25 cellular contexts compared by ENCODE assay signal in genomic region chr20:58709013-58709702, GRCh38. TPM values are rescaled to one million over a fixed set of nuclear protein-coding genes. Genes with fewer than 3 reads are reported as not detected.
DNase-seq lines count a peak whose midpoint lies in the region; ATAC-seq, FAIRE-seq and TF ChIP-seq lines count a peak whose summit lies in the region.
"Had no signal": no experiment of that assay in that cellular context is flagged by ENCODE, and none has a peak within 500 bp of the region (broad histone marks: within the 10 kb centered on the region; RNA-seq: fewer than 3 reads in every experiment).

No MANE protein-coding gene starts in this region.

- DNase-seq in activated CD4-positive, alpha-beta T cell treated with anti-CD3 and anti-CD28 coated beads, Interleukin-2, amount 10 ng/mL, durations not matched to agents 7 days and 5 days = peak; percentile 2
- no peak for DNase-seq in activated CD4-positive, alpha-beta T cell treated with anti-CD3 and anti-CD28 coated beads for 36 hours
- peak; percentile 2 for DNase-seq in stimulated activated CD4-positive, alpha-beta T cell treated with anti-CD3 and anti-CD28 coated beads, Interleukin-4, amount 100 ng/mL, for 24 hours
- no peak for DNase-seq in stimulated activated CD4-positive, alpha-beta T cell treated with anti-CD3 and anti-CD28 coated beads, Interleukin-2, amount 100 ng/mL, for 24 hours
- DNase-seq in mucosa of gallbladder (ENCODE audit: low spot score) (peak; percentile 5), RPMI8226 (no peak), kidney (no peak)
- DNase-seq: activated naive CD8-positive, alpha-beta T cell treated with anti-CD3 and anti-CD28 coated beads, Interleukin-2, amount 50 U/mL, for 24 hours; CD8-positive, alpha-beta memory T cell; DMS153; HFFc6; NCI-H1417 treated with DMSO at 0.1 percent for 48 hours; OCI-M1; SHP77 treated with DMSO at 0.1 percent for 48 hours had no signal

- no peak for ATAC-seq in activated CD4-positive, alpha-beta T cell treated with anti-CD3 and anti-CD28 coated beads for 36 hours
- no peak for ATAC-seq in GM21515 (IDR thresholded peaks at IDR 0.05; ENCODE audit: unreplicated experiment)
- ATAC-seq: activated CD4-positive, CD25-positive, alpha-beta regulatory T cell treated with anti-CD3 and anti-CD28 coated beads, Interleukin-2, amount 50 U/mL, for 24 hours; activated naive CD8-positive, alpha-beta T cell treated with anti-CD3 and anti-CD28 coated beads, Interleukin-2, amount 50 U/mL, for 24 hours; naive thymus-derived CD8-positive, alpha-beta T cell had no signal

- no peak overlapping the region for H3K27ac ChIP-seq in kidney (ENCODE audit: low read depth in 2 of 2, low read length in 2 of 2)
- H3K27ac ChIP-seq: parathyroid adenoma, right lobe of liver, upper lobe of left lung had no signal

- H3K9me3 ChIP-seq in kidney (ENCODE audit: control insufficient read depth in 1 of 2, low read length in 2 of 2) = no peaks in the 10 kb centered on the region
- H3K9me3 ChIP-seq: right lobe of liver, upper lobe of left lung had no signal

- no peaks in the 10 kb centered on the region for H3K27me3 Mint-ChIP-seq in activated CD4-positive, alpha-beta T cell treated with anti-CD3 and anti-CD28 coated beads, Interleukin-2, amount 10 ng/mL, durations not matched to agents 7 days and 5 days
- H3K27me3 Mint-ChIP-seq in activated CD4-positive, alpha-beta T cell treated with anti-CD3 and anti-CD28 coated beads for 36 hours = no peaks in the 10 kb centered on the region
- H3K27me3 Mint-ChIP-seq: activated naive CD8-positive, alpha-beta T cell treated with anti-CD3 and anti-CD28 coated beads, Interleukin-2, amount 50 U/mL, for 24 hours; B cell; central memory CD8-positive, alpha-beta T cell; naive thymus-derived CD8-positive, alpha-beta T cell had no signal

- no peak overlapping the region for H3K4me3 ChIP-seq in kidney (ENCODE audit: low read length in 2 of 2)
- H3K4me3 ChIP-seq: right lobe of liver, upper lobe of left lung had no signal

- no peak overlapping the region for H3K4me3 Mint-ChIP-seq in activated CD4-positive, alpha-beta T cell treated with anti-CD3 and anti-CD28 coated beads, Interleukin-2, amount 10 ng/mL, durations not matched to agents 7 days and 5 days
- no peak overlapping the region for H3K4me3 Mint-ChIP-seq in activated CD4-positive, alpha-beta T cell treated with anti-CD3 and anti-CD28 coated beads for 36 hours
- H3K4me3 Mint-ChIP-seq: activated naive CD8-positive, alpha-beta T cell treated with anti-CD3 and anti-CD28 coated beads, Interleukin-2, amount 50 U/mL, for 24 hours; B cell; CD8-positive, alpha-beta memory T cell; central memory CD8-positive, alpha-beta T cell; HFFc6; mesothelial cell of epicardium had no signal

- intact Hi-C loops in activated CD4-positive, alpha-beta T cell treated with anti-CD3 and anti-CD28 coated beads for 36 hours (cut with DNase I, micrococcal nuclease) = no loop called here
- intact Hi-C loops in kidney (cut with DNase I) = no loop called here

- no peaks in the 10 kb centered on the region for H3K9me3 Mint-ChIP-seq in activated CD4-positive, alpha-beta T cell treated with anti-CD3 and anti-CD28 coated beads, Interleukin-2, amount 10 ng/mL, durations not matched to agents 7 days and 5 days
- no peaks in the 10 kb centered on the region for H3K9me3 Mint-ChIP-seq in activated CD4-positive, alpha-beta T cell treated with anti-CD3 and anti-CD28 coated beads for 36 hours (ENCODE audit: low read depth)
- H3K9me3 Mint-ChIP-seq: activated naive CD8-positive, alpha-beta T cell treated with anti-CD3 and anti-CD28 coated beads, Interleukin-2, amount 50 U/mL, for 24 hours; CD8-positive, alpha-beta memory T cell; central memory CD8-positive, alpha-beta T cell; HFFc6; naive thymus-derived CD8-positive, alpha-beta T cell had no signal

- H3K27ac Mint-ChIP-seq in activated CD4-positive, alpha-beta T cell treated with anti-CD3 and anti-CD28 coated beads, Interleukin-2, amount 10 ng/mL, durations not matched to agents 7 days and 5 days = no peak overlapping the region
- no peak overlapping the region for H3K27ac Mint-ChIP-seq in activated CD4-positive, alpha-beta T cell treated with anti-CD3 and anti-CD28 coated beads for 36 hours
- H3K27ac Mint-ChIP-seq: activated naive CD8-positive, alpha-beta T cell treated with anti-CD3 and anti-CD28 coated beads, Interleukin-2, amount 50 U/mL, for 24 hours; B cell; HFFc6; mesothelial cell of epicardium had no signal

- TF ChIP-seq CTCF in kidney (IDR thresholded peaks at IDR 0.05; ENCODE audit: borderline replicate concordance, extremely low read depth, insufficient read depth) = no peak

- H3K4me1 Mint-ChIP-seq in activated CD4-positive, alpha-beta T cell treated with anti-CD3 and anti-CD28 coated beads, Interleukin-2, amount 10 ng/mL, durations not matched to agents 7 days and 5 days = peaks cover 1% of the 10 kb centered on the region
- H3K4me1 Mint-ChIP-seq in activated CD4-positive, alpha-beta T cell treated with anti-CD3 and anti-CD28 coated beads for 36 hours = no peaks in the 10 kb centered on the region
- H3K4me1 Mint-ChIP-seq: activated naive CD8-positive, alpha-beta T cell treated with anti-CD3 and anti-CD28 coated beads, Interleukin-2, amount 50 U/mL, for 24 hours; B cell; CD8-positive, alpha-beta memory T cell; central memory CD8-positive, alpha-beta T cell; mesothelial cell of epicardium had no signal

- H3K36me3 ChIP-seq in kidney (ENCODE audit: control insufficient read depth in 1 of 2, insufficient read depth in 2 of 2, low read length in 2 of 2) = peaks cover 6 to 7% of the 10 kb centered on the region in 2 donors
- H3K36me3 ChIP-seq: right lobe of liver had no signal

- POLR2A ChIA-PET in activated CD4-positive, alpha-beta T cell treated with anti-CD3 and anti-CD28 coated beads, Interleukin-2, amount 10 ng/mL, durations not matched to agents 7 days and 5 days (lab: Charles Lee) = no interaction called here
- POLR2A ChIA-PET in activated CD4-positive, alpha-beta T cell treated with anti-CD3 and anti-CD28 coated beads for 36 hours (lab: Charles Lee) = interaction anchor here (0.6 kb wide), 1 partner anchor 59 kb away, joined by 3 read pairs; no protein-coding TSS in a partner anchor

- peaks cover 2% of the 10 kb centered on the region for H3K36me3 Mint-ChIP-seq in activated CD4-positive, alpha-beta T cell treated with anti-CD3 and anti-CD28 coated beads, Interleukin-2, amount 10 ng/mL, durations not matched to agents 7 days and 5 days (ENCODE audit: low read depth)
- H3K36me3 Mint-ChIP-seq in activated CD4-positive, alpha-beta T cell treated with anti-CD3 and anti-CD28 coated beads for 36 hours (ENCODE audit: low read depth) = peaks cover under 1% of the 10 kb centered on the region

- CTCF ChIA-PET in activated CD4-positive, alpha-beta T cell treated with anti-CD3 and anti-CD28 coated beads, Interleukin-2, amount 10 ng/mL, durations not matched to agents 7 days and 5 days (lab: Charles Lee) = no interaction called here
- CTCF ChIA-PET in activated CD4-positive, alpha-beta T cell treated with anti-CD3 and anti-CD28 coated beads for 36 hours (lab: Charles Lee) = no interaction called here

- no peak for FAIRE-seq in kidney (lab: Jason Lieb, UNC)
- FAIRE-seq: A204.1, GM19239 had no signal

- H3K9ac ChIP-seq in kidney (ENCODE audit: low read length in 2 of 2) = no peak overlapping the region
- H3K9ac ChIP-seq: parathyroid adenoma had no signal

- no peaks in the 10 kb centered on the region for H3K4me1 ChIP-seq in kidney (ENCODE audit: control insufficient read depth in 1 of 2, insufficient read depth in 1 of 2, low read depth in 1 of 2, low read length in 2 of 2)
- H3K4me1 ChIP-seq: parathyroid adenoma, right lobe of liver, upper lobe of left lung had no signal

RNA-seq across cellular contexts. Expression of gene NPEPL1, which starts 16.6 kb away (rescaled TPM):
- total RNA-seq in activated CD4-positive, alpha-beta T cell treated with anti-CD3 and anti-CD28 coated beads, Interleukin-2, amount 10 ng/mL, durations not matched to agents 7 days and 5 days = 10 to 100 TPM; 28.7 to 30.7 TPM
- total RNA-seq in activated CD4-positive, alpha-beta T cell treated with anti-CD3 and anti-CD28 coated beads for 36 hours = 10 to 100 TPM; 13.6 to 15.2 TPM
- 39.1 TPM for total RNA-seq in mucosa of gallbladder
- total RNA-seq in kidney = 60.2 TPM
- polyA plus RNA-seq in kidney (ENCODE audit: insufficient read depth, low read depth, low replicate concordance) = 39.7 TPM

RNA-seq across cellular contexts. Expression of gene STX16, which starts 58.1 kb away (rescaled TPM):
- 100 to 1,000 TPM; 163 to 173 TPM for total RNA-seq in activated CD4-positive, alpha-beta T cell treated with anti-CD3 and anti-CD28 coated beads, Interleukin-2, amount 10 ng/mL, durations not matched to agents 7 days and 5 days
- total RNA-seq in activated CD4-positive, alpha-beta T cell treated with anti-CD3 and anti-CD28 coated beads for 36 hours = 100 to 1,000 TPM; 101 to 110 TPM
- 63.7 TPM for total RNA-seq in mucosa of gallbladder
- 60.7 TPM for total RNA-seq in kidney
- 20.6 TPM for polyA plus RNA-seq in kidney (ENCODE audit: insufficient read depth, low read depth, low replicate concordance)

Comparison
In these comparisons a context has a peak if more than half of its experiments do, and no peak if none do; other contexts are left out.
1. DNase-seq: peak in activated CD4-positive, alpha-beta T cell treated with anti-CD3 and anti-CD28 coated beads, Interleukin-2, amount 10 ng/mL, durations not matched to agents 7 days and 5 days (single experiment), stimulated activated CD4-positive, alpha-beta T cell treated with anti-CD3 and anti-CD28 coated beads, Interleukin-4, amount 100 ng/mL, for 24 hours (single experiment) and mucosa of gallbladder (single experiment); none in activated CD4-positive, alpha-beta T cell treated with anti-CD3 and anti-CD28 coated beads for 36 hours (single experiment), stimulated activated CD4-positive, alpha-beta T cell treated with anti-CD3 and anti-CD28 coated beads, Interleukin-2, amount 100 ng/mL, for 24 hours (0 of 2), RPMI8226 (single experiment) and kidney (single experiment).